In the genomic region with DNA sequence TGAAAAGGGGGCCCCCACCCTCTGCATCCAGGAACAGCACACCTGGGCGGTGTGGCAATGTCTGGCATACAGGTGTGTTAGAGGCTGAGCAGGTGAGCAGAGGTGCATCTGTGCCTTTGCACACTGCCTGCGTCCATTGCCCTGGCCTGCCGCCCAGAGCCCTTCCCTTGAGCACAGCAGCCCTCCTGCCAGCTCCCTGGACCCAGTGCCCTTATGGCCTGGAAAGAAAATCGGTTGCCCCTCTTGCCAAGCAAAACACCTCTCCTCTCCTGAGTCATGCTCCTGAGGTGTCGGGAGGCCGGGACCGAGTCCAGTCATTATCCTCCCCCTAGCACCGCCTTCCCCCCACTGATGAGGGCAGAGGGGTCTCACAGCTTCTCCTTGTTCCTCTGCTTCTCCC, we compare ENCODE assay signal across 20 cellular contexts.
DNase-seq lines count a peak whose midpoint lies in the region; ATAC-seq and TF ChIP-seq lines count a peak whose summit lies in the region.
"Had no signal": no experiment of that assay in that cellular context is flagged by ENCODE, and none has a peak within 500 bp of the region (broad histone marks: within the 10 kb centered on the region; RNA-seq: fewer than 3 reads in every experiment).

No MANE protein-coding gene starts in this region.

- CTCF ChIA-PET in MCF 10A (lab: Yijun Ruan, JAX): interaction anchor here (0.6 to 1.3 kb wide), 2 partner anchors 9 to 92 kb away, joined by 3 to 4 read pairs; no protein-coding TSS in a partner anchor

- H3K4me1 Mint-ChIP-seq in MCF 10A (ENCODE audit: insufficient read depth, unreplicated experiment): peaks cover 15% of the 10 kb centered on the region
- H3K4me1 Mint-ChIP-seq: B cell, CD14-positive monocyte had no signal

- H3K9me3 Mint-ChIP-seq in MCF 10A (ENCODE audit: unreplicated experiment): no peaks in the 10 kb centered on the region

- DNase-seq in MCF 10A (ENCODE audit: unreplicated experiment) (peak; percentile 28), breast epithelium (ENCODE audit: low spot score in 2 of 2) (no peak), coronary artery (ENCODE audit: low spot score) (peak; percentile 56), sciatic nerve (ENCODE audit: low spot score) (no peak), aorta (no peak), GF-D8 (lab: John Stamatoyannopoulos, UW) (no peak), NCI-H2107 (lab: John Stamatoyannopoulos, UW) (no peak)
- DNase-seq: KBM-7, NCI-H1105 treated with DMSO at 0.1 percent for 48 hours, NCI-H2227 treated with DMSO at 0.1 percent for 48 hours, NCI-H510A, NCI-H748 treated with DMSO at 0.1 percent for 48 hours, Peyer's patch had no signal

- no TSS peak for BruUV-seq in MCF 10A (replicated peaks; lab: Mats Ljungman, UMichigan)

- intact Hi-C loops in MCF 10A (cut with micrococcal nuclease): no loop called here
- intact Hi-C loops in breast epithelium (cut with DNase I; ENCODE audit: low total_unique reads): no loop called here
- intact Hi-C loops in sciatic nerve (cut with DNase I): no loop called here
- intact Hi-C loops in aorta (cut with DNase I): no loop called here

- no peaks in the 10 kb centered on the region for H3K36me3 Mint-ChIP-seq in MCF 10A (ENCODE audit: insufficient read depth, unreplicated experiment)
- H3K36me3 Mint-ChIP-seq: CD14-positive monocyte had no signal

- no peaks in the 10 kb centered on the region for H3K36me3 ChIP-seq in breast epithelium
- no peaks in the 10 kb centered on the region for H3K36me3 ChIP-seq in aorta (ENCODE audit: control insufficient read depth in 1 of 2, insufficient read depth in 2 of 2, low read length in 1 of 2)
- H3K36me3 ChIP-seq: HAP-1, Peyer's patch had no signal

- no peak overlapping the region for H3K27ac Mint-ChIP-seq in MCF 10A (ENCODE audit: low read depth, unreplicated experiment)
- H3K27ac Mint-ChIP-seq: B cell, CD14-positive monocyte had no signal

- H3K27ac ChIP-seq in breast epithelium (no peak overlapping the region), coronary artery (no peak overlapping the region), aorta (ENCODE audit: low read depth in 1 of 2, low read length in 2 of 2) (no peak overlapping the region)
- H3K27ac ChIP-seq: HL-60, Peyer's patch had no signal

- TF ChIP-seq CTCF in MCF 10A (IDR thresholded peaks at IDR 0.05; ENCODE audit: unreplicated experiment) (no peak), breast epithelium (IDR thresholded peaks at IDR 0.05) (no peak), coronary artery (IDR thresholded peaks at IDR 0.05) (no peak)

- H3K27me3 ChIP-seq in breast epithelium (no peaks in the 10 kb centered on the region), aorta (ENCODE audit: control insufficient read depth in 1 of 2, insufficient read depth in 2 of 2, low read length in 1 of 2) (no peaks in the 10 kb centered on the region)
- H3K27me3 ChIP-seq: Peyer's patch had no signal

- H3K4me1 ChIP-seq in breast epithelium (no peaks in the 10 kb centered on the region), aorta (ENCODE audit: control insufficient read depth in 1 of 2, insufficient read depth in 2 of 2, low read length in 2 of 2) (no peaks in the 10 kb centered on the region)
- H3K4me1 ChIP-seq: HAP-1, Peyer's patch had no signal

- H3K27me3 Mint-ChIP-seq in MCF 10A (ENCODE audit: insufficient read depth, unreplicated experiment): peaks cover 23% of the 10 kb centered on the region
- H3K27me3 Mint-ChIP-seq: B cell had no signal

- H3K4me3 Mint-ChIP-seq in MCF 10A (ENCODE audit: unreplicated experiment): no peak overlapping the region
- H3K4me3 Mint-ChIP-seq: B cell, CD14-positive monocyte had no signal

- POLR2A ChIA-PET in MCF 10A (lab: Yijun Ruan, JAX): no interaction called here

- ATAC-seq in sciatic nerve: peak; percentile 21
- peak; percentile 24 for ATAC-seq in aorta (ENCODE audit: low FRiP score)
- no peak for ATAC-seq in GM21528 (IDR thresholded peaks at IDR 0.05; ENCODE audit: low FRiP score, unreplicated experiment)
- ATAC-seq: GM12878, SK-N-SH treated with all-trans-retinoic acid at 6 μM for 48 hours had no signal

- WGBS in aorta, 2 donors: 33% methylated on average over 8 of the region's 8 CpGs

- no peaks in the 10 kb centered on the region for H3K9me3 ChIP-seq in breast epithelium
- no peaks in the 10 kb centered on the region for H3K9me3 ChIP-seq in aorta (ENCODE audit: control insufficient read depth, low read length)
- H3K9me3 ChIP-seq: HAP-1, Peyer's patch had no signal

- no peak for TF ChIP-seq POLR2A in breast epithelium (IDR thresholded peaks at IDR 0.05)

- H3K4me3 ChIP-seq in breast epithelium (no peak overlapping the region), coronary artery (no peak overlapping the region), aorta (ENCODE audit: low read length in 2 of 2) (no peak overlapping the region)
- H3K4me3 ChIP-seq: GM12878, HAP-1, Peyer's patch had no signal

Comparison
In these comparisons a context has a peak if more than half of its experiments do, and no peak if none do; other contexts are left out.
1. DNase-seq: peak in MCF 10A (single experiment) and coronary artery (single experiment); none in breast epithelium (0 of 2), sciatic nerve (single experiment), aorta (0 of 2), GF-D8 (single experiment) and NCI-H2107 (single experiment).